20 cellular contexts compared by ENCODE assay signal in the genomic region with DNA sequence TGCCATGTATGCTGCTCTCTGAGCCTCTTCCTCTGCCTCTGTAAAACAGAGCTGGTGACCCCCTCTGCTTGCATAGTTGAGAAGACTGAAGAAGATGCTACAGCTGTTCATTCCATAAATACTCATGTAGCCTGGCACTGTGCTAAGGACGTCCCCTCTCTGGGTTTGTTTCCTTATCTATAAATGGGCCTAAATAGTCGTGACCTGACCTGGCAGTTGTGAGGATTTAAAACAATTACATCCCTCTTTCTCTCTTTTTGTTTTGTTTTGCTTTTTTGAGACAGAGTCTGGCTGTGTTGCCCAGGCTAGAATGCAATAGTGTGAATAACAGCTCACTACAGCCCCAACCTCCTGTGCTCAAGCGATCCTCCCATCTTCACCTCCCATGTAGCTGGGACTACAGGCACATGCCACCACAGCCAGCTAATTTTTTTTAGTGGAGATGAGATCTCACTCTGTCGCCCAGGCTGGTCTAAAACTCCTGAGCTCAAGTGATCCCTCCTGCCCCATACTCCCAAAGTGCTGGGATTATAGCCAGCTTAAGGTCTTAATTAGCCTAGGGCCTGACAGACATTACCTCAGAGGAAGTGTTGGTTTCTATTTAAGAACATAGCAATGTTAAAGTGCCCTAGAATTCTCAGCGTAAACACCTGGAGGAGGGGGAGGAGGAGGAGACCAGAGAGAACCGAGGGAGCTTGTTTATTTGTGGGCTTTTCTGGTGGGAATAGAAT. TPM values are rescaled to one million over a fixed set of nuclear protein-coding genes. Genes with fewer than 3 reads are reported as not detected.
DNase-seq lines count a peak whose midpoint lies in the region; ATAC-seq and TF ChIP-seq lines count a peak whose summit lies in the region.
"Had no signal": no experiment of that assay in that cellular context is flagged by ENCODE, and none has a peak within 500 bp of the region (broad histone marks: within the 10 kb centered on the region; RNA-seq: fewer than 3 reads in every experiment).

No MANE protein-coding gene starts in this region.

- H3K36me3 ChIP-seq in Karpas-422 (ENCODE audit: insufficient read depth, low read length), result peaks cover 23% of the 10 kb centered on the region; the same call in 1 of the 2 replicates
- H3K36me3 ChIP-seq in hepatocyte (replicated peaks; ENCODE audit: insufficient read depth, low read depth), result no peaks in the 10 kb centered on the region

- no peaks in the 10 kb centered on the region for H3K9me2 ChIP-seq in Karpas-422 (replicated peaks; ENCODE audit: insufficient read depth, low read length)
- no peaks in the 10 kb centered on the region for H3K9me2 ChIP-seq in hepatocyte (replicated peaks; ENCODE audit: insufficient read depth)

- peaks cover 11% of the 10 kb centered on the region for H3K4me1 Mint-ChIP-seq in mesothelial cell of epicardium

- peak overlapping the region; percentile 44; the same call in 1 of the 2 replicates for H3K27ac ChIP-seq in Karpas-422 (ENCODE audit: low read length)
- H3K27ac ChIP-seq in hepatocyte, result peak overlapping the region; percentile 77
- H3K27ac ChIP-seq: 22Rv1, C4-2B, GM23248 had no signal

- DNase-seq in NCI-H2196 (lab: John Stamatoyannopoulos, UW; ENCODE audit: unreplicated experiment), result peak; percentile 36
- no peak for DNase-seq in NCI-H2196 treated with DMSO at 0.1 percent for 48 hours (lab: John Stamatoyannopoulos, UW; ENCODE audit: unreplicated experiment)
- no peak for DNase-seq in Karpas-422
- no peak for DNase-seq in hepatocyte (ENCODE audit: low spot score)
- DNase-seq in retinal pigment epithelial cell (ENCODE audit: low read depth), result peak; percentile 58
- DNase-seq in mesothelial cell of epicardium (ENCODE audit: low spot score in 2 of 2, unreplicated experiment in 2 of 2), result no peak
- DNase-seq in posterior vena cava (ENCODE audit: low spot score), result no peak
- DNase-seq: DMS79 treated with DMSO at 0.1 percent for 48 hours, GDM1, GM23248, KG1, MG63, NCI-H1092 treated with DMSO at 0.1 percent for 48 hours, NCI-H1694, NCI-H446 treated with DMSO at 0.1 percent for 48 hours, NCI-H774, SHP77 had no signal

- no peak for TF ChIP-seq CTCF in hepatocyte (IDR thresholded peaks at IDR 0.05; ENCODE audit: poor library complexity)
- TF ChIP-seq CTCF in retinal pigment epithelial cell (conservative IDR thresholded peaks at IDR 0.05; ENCODE audit: low read depth, low read length), result no peak
- TF ChIP-seq CTCF in mesothelial cell of epicardium (IDR thresholded peaks at IDR 0.05; ENCODE audit: unreplicated experiment), result no peak

- no peaks in the 10 kb centered on the region for H3K9me3 ChIP-seq in Karpas-422 (ENCODE audit: low read length)
- no peaks in the 10 kb centered on the region for H3K9me3 ChIP-seq in hepatocyte (ENCODE audit: low read depth)
- H3K9me3 ChIP-seq: MG63 had no signal

- no peaks in the 10 kb centered on the region for H3K9me3 Mint-ChIP-seq in mesothelial cell of epicardium

- no peak for ATAC-seq in HG02763 (IDR thresholded peaks at IDR 0.05; ENCODE audit: unreplicated experiment)

- H4K20me1 ChIP-seq in Karpas-422 (ENCODE audit: insufficient read depth, low read depth, low read length), result 0 out of 2 replicates have a peak, but pooled peaks cover 3% of the 10 kb centered on the region
- H4K20me1 ChIP-seq in hepatocyte (ENCODE audit: insufficient read depth, poor library complexity, severe bottlenecking), result no peaks in the 10 kb centered on the region

- H2AFZ ChIP-seq in Karpas-422 (ENCODE audit: low read length) (no peak overlapping the region), hepatocyte (no peak overlapping the region)
- H2AFZ ChIP-seq: GM23248 had no signal

- no peaks in the 10 kb centered on the region for H3K36me3 Mint-ChIP-seq in mesothelial cell of epicardium

- WGBS in hepatocyte (ENCODE audit: low lambda C conversion rate, missing lambda C conversion rate), result 79% methylated on average over 6 of the region's 6 CpGs

- H3K4me1 ChIP-seq in Karpas-422 (ENCODE audit: low read length) (peaks cover 67% of the 10 kb centered on the region), hepatocyte (ENCODE audit: insufficient read depth) (peaks cover 8% of the 10 kb centered on the region)

- no peak overlapping the region for H3K4me3 Mint-ChIP-seq in mesothelial cell of epicardium

- peak overlapping the region; percentile 29; the same call in 1 of the 2 replicates for H3K9ac ChIP-seq in Karpas-422 (ENCODE audit: low read length)
- H3K9ac ChIP-seq: GM23248 had no signal

- peaks cover 71% of the 10 kb centered on the region for H3K79me2 ChIP-seq in Karpas-422 (ENCODE audit: low read length)
- peaks cover 6% of the 10 kb centered on the region for H3K79me2 ChIP-seq in hepatocyte

- H3K4me3 ChIP-seq in Karpas-422 (ENCODE audit: low read length), result no peak overlapping the region
- H3K4me3 ChIP-seq in hepatocyte, result no peak overlapping the region
- H3K4me3 ChIP-seq in retinal pigment epithelial cell (ENCODE audit: low read length), result no peak overlapping the region
- H3K4me3 ChIP-seq: GM23248, MG63 had no signal

- peak overlapping the region; percentile 55 for H3K4me2 ChIP-seq in Karpas-422 (ENCODE audit: low read depth, low read length, poor library complexity, severe bottlenecking)
- H3K4me2 ChIP-seq in hepatocyte, result no peak overlapping the region

- H3K27me3 ChIP-seq in Karpas-422 (ENCODE audit: low read length), result no peaks in the 10 kb centered on the region
- H3K27me3 ChIP-seq in hepatocyte, result no peaks in the 10 kb centered on the region
- H3K27me3 ChIP-seq: MG63 had no signal

- H3K27ac Mint-ChIP-seq in mesothelial cell of epicardium, result no peak overlapping the region

- H3K27me3 Mint-ChIP-seq in mesothelial cell of epicardium (ENCODE audit: low read depth), result no peaks in the 10 kb centered on the region

- intact Hi-C loops in posterior vena cava (cut with DNase I), result loop anchor here in 1 of 2 donors (5.0 kb wide), 1 partner anchor 53 kb away; a partner anchor contains a TSS

RNA-seq across cellular contexts. Expression of a gene that starts 4.6 kb away (rescaled TPM):
- 9.4 and 10.9 TPM in 2 replicates for total RNA-seq in Karpas-422 (2014; rRNA removed; shearing (Covaris generic); ENCODE audit: low replicate concordance)
- 1.8 and 2.1 TPM in 2 replicates for total RNA-seq in hepatocyte
- polyA plus RNA-seq in hepatocyte, result 1.2 and 4.6 TPM in 2 replicates
- 5.1 to 7.1 TPM (median 5.9 TPM) in 3 replicates for total RNA-seq in mesothelial cell of epicardium
- total RNA-seq in posterior vena cava, result under 1 TPM; 0.37 to 0.71 TPM

RNA-seq across cellular contexts. Expression of a gene that starts 5.3 kb away (rescaled TPM):
- 3.6 and 8.9 TPM in 2 replicates for total RNA-seq in Karpas-422 (2014; rRNA removed; shearing (Covaris generic); ENCODE audit: low replicate concordance)
- 4.5 and 6.8 TPM in 2 replicates for total RNA-seq in hepatocyte
- 23.1 and 24.1 TPM in 2 replicates for polyA plus RNA-seq in hepatocyte
- 8.9 to 9.7 TPM (median 9.2 TPM) in 3 replicates for total RNA-seq in mesothelial cell of epicardium
- total RNA-seq in posterior vena cava, result 1 to 10 TPM; 2.9 to 3.7 TPM

RNA-seq across cellular contexts. Expression of a gene that starts 26.7 kb away (rescaled TPM):
- 0.72 and 1.2 TPM in 2 replicates for total RNA-seq in Karpas-422 (2014; rRNA removed; shearing (Covaris generic); ENCODE audit: low replicate concordance)
- total RNA-seq in hepatocyte (5.1 and 12.8 TPM in 2 replicates), mesothelial cell of epicardium (58.5 to 59.0 TPM (median 59.0 TPM) in 3 replicates), posterior vena cava (10 to 100 TPM; 30.4 to 32.0 TPM)
- polyA plus RNA-seq in hepatocyte, result 19.5 and 21.8 TPM in 2 replicates

RNA-seq across cellular contexts. Expression of a gene that starts 45.3 kb away (rescaled TPM):
- total RNA-seq in Karpas-422 (2014; rRNA removed; shearing (Covaris generic); ENCODE audit: low replicate concordance), result 11.1 and 48.4 TPM in 2 replicates
- total RNA-seq in hepatocyte, result 14.2 and 24.1 TPM in 2 replicates
- polyA plus RNA-seq in hepatocyte, result 31.1 and 33.7 TPM in 2 replicates
- total RNA-seq in mesothelial cell of epicardium, result 26.3 to 28.9 TPM (median 28.7 TPM) in 3 replicates
- 10 to 100 TPM; 10.8 to 14.4 TPM for total RNA-seq in posterior vena cava

RNA-seq across cellular contexts. Expression of a gene that starts 50.7 kb away (rescaled TPM):
- 1.2 and 1.8 TPM in 2 replicates for total RNA-seq in Karpas-422 (2014; rRNA removed; shearing (Covaris generic); ENCODE audit: low replicate concordance)
- total RNA-seq in hepatocyte (6.5 and 8.9 TPM in 2 replicates), mesothelial cell of epicardium (16.8 to 17.0 TPM (median 17.0 TPM) in 3 replicates), posterior vena cava (under 1 TPM; 0.24 to 0.93 TPM)
- polyA plus RNA-seq in hepatocyte, result 19.8 and 21.1 TPM in 2 replicates
- total RNA-seq: GM23248 had no signal

Comparison
In these comparisons a context has a peak if more than half of its experiments do, and no peak if none do; other contexts are left out.
1. DNase-seq: peak in NCI-H2196 (single experiment) and retinal pigment epithelial cell (single experiment); none in NCI-H2196 treated with DMSO at 0.1 percent for 48 hours (single experiment), Karpas-422 (single experiment), hepatocyte (single experiment), mesothelial cell of epicardium (0 of 2) and posterior vena cava (single experiment).